ENCODE assay signal across 17 cellular contexts in genomic region chr5:41648976-41649375, GRCh38.
A peak's percentile ranks its signal among the peaks of the same experiment; 100 is the strongest.
DNase-seq lines count a peak whose midpoint lies in the region; ATAC-seq and TF ChIP-seq lines count a peak whose summit lies in the region.
"Had no signal": no experiment of that assay in that cellular context is flagged by ENCODE, and none has a peak within 500 bp of the region (broad histone marks: within the 10 kb centered on the region; RNA-seq: fewer than 3 reads in every experiment).

No MANE protein-coding gene starts in this region.

- H3K36me3 ChIP-seq in cardiac muscle cell: no peaks in the 10 kb centered on the region
- no peaks in the 10 kb centered on the region for H3K36me3 ChIP-seq in PC-3 (ENCODE audit: low read depth, low read length)
- H3K36me3 ChIP-seq in thoracic aorta: no peaks in the 10 kb centered on the region
- H3K36me3 ChIP-seq: BE2C had no signal

- 46% methylated on average over 2 of the region's 2 CpGs for WGBS in right cardiac atrium

- H3K79me2 ChIP-seq in PC-3 (ENCODE audit: low read length): no peaks in the 10 kb centered on the region

- ATAC-seq in right cardiac atrium: no peak
- ATAC-seq in PC-3: no peak
- ATAC-seq in thoracic aorta (ENCODE audit: insufficient number of reproducible peaks, low FRiP score, low read depth): no peak
- ATAC-seq: SK-N-SH treated with all-trans-retinoic acid at 6 μM for 48 hours had no signal

- no TSS peak for BruUV-seq in PC-3 (replicated peaks; lab: Mats Ljungman, UMichigan)

- DNase-seq in cardiac muscle cell (ENCODE audit: low read depth in 1 of 2, low spot score in 1 of 2): no peak
- DNase-seq in right cardiac atrium: no peak
- peak; percentile 7 for DNase-seq in PC-3
- peak; percentile 31 for DNase-seq in fibroblast of the aortic adventitia (ENCODE audit: low read depth)
- no peak for DNase-seq in thoracic aorta (ENCODE audit: low spot score)
- no peak for DNase-seq in GM19238 (ENCODE audit: insufficient read length, low spot score)
- no peak for DNase-seq in stimulated activated CD4-positive, alpha-beta T cell treated with anti-CD3 and anti-CD28 coated beads, Interleukin-4, amount 100 ng/mL, for 4 hours
- DNase-seq: BE2C; CD4-positive, alpha-beta memory T cell; H7; MM.1S; NCI-H1105; NCI-H187 treated with DMSO at 0.1 percent for 48 hours; NCI-H510A had no signal

- TF ChIP-seq CTCF in cardiac muscle cell (IDR thresholded peaks at IDR 0.05; ENCODE audit: low read depth, low read length) (no peak), PC-3 (conservative IDR thresholded peaks at IDR 0.05; ENCODE audit: low read depth, low read length) (no peak), fibroblast of the aortic adventitia (IDR thresholded peaks at IDR 0.05; ENCODE audit: insufficient read depth, low read length) (no peak), thoracic aorta (IDR thresholded peaks at IDR 0.05) (no peak)

- no peaks in the 10 kb centered on the region for H4K20me1 ChIP-seq in PC-3 (ENCODE audit: low read length)

- POLR2A ChIA-PET in PC-3 (lab: Charles Lee; ENCODE audit: unreplicated experiment): no interaction called here

- H3K9me2 ChIP-seq in PC-3 (replicated peaks; ENCODE audit: low read length): no peaks in the 10 kb centered on the region

- intact Hi-C loops in right cardiac atrium (cut with DNase I) (loop anchor here in 1 of 4 donors (10.0 kb wide), 1 partner anchor 744 kb away; the partner anchor contains the start of gene C7), PC-3 (cut with micrococcal nuclease) (no loop called here)

- H3K9ac ChIP-seq in PC-3 (ENCODE audit: low read length): no peak overlapping the region
- H3K9ac ChIP-seq: KMS-11 had no signal

- H3K4me1 ChIP-seq in cardiac muscle cell (ENCODE audit: low read depth) (no peaks in the 10 kb centered on the region), right cardiac atrium (ENCODE audit: control insufficient read depth, insufficient read depth, low read length) (no peaks in the 10 kb centered on the region), PC-3 (ENCODE audit: insufficient read depth, low read length) (no peaks in the 10 kb centered on the region), thoracic aorta (ENCODE audit: control insufficient read depth in 1 of 2, low read depth in 2 of 2) (peaks cover 23 to 25% of the 10 kb centered on the region in 2 donors)
- H3K4me1 ChIP-seq: BE2C had no signal

- CTCF ChIA-PET in PC-3 (lab: Charles Lee): no interaction called here

- H3K9me3 ChIP-seq in cardiac muscle cell (ENCODE audit: low read depth): no peaks in the 10 kb centered on the region
- no peaks in the 10 kb centered on the region for H3K9me3 ChIP-seq in right cardiac atrium (ENCODE audit: control insufficient read depth, low read length)
- H3K9me3 ChIP-seq in PC-3 (ENCODE audit: low read length): no peaks in the 10 kb centered on the region
- H3K9me3 ChIP-seq in thoracic aorta: no peaks in the 10 kb centered on the region
- H3K9me3 ChIP-seq: BE2C had no signal

- no peaks in the 10 kb centered on the region for H3F3A ChIP-seq in PC-3 (ENCODE audit: low read length, unreplicated experiment)

- no peak overlapping the region for H2AFZ ChIP-seq in PC-3 (ENCODE audit: low read length)

- H3K27me3 ChIP-seq in cardiac muscle cell (no peaks in the 10 kb centered on the region), right cardiac atrium (ENCODE audit: control insufficient read depth, insufficient read depth) (no peaks in the 10 kb centered on the region), PC-3 (ENCODE audit: low read length) (no peaks in the 10 kb centered on the region), thoracic aorta (replicated peaks; ENCODE audit: insufficient read depth) (no peaks in the 10 kb centered on the region)
- H3K27me3 ChIP-seq: BE2C had no signal

- peak overlapping the region; percentile 22 for H3K27ac ChIP-seq in cardiac muscle cell
- no peak overlapping the region for H3K27ac ChIP-seq in right cardiac atrium (ENCODE audit: low read length)
- H3K27ac ChIP-seq in PC-3 (ENCODE audit: low read length): no peak overlapping the region
- peak overlapping the region; percentile 1 to 20 for H3K27ac ChIP-seq in thoracic aorta
- H3K27ac ChIP-seq: KMS-11, RWPE1 had no signal

- no peak overlapping the region for H3K4me2 ChIP-seq in PC-3 (ENCODE audit: low read length)
- H3K4me2 ChIP-seq: KMS-11 had no signal

- H3K4me3 ChIP-seq in cardiac muscle cell: no peak overlapping the region
- H3K4me3 ChIP-seq in right cardiac atrium (ENCODE audit: low read length): no peak overlapping the region
- no peak overlapping the region for H3K4me3 ChIP-seq in PC-3 (ENCODE audit: low read length)
- no peak overlapping the region for H3K4me3 ChIP-seq in fibroblast of the aortic adventitia (ENCODE audit: low read depth, low read length)
- H3K4me3 ChIP-seq in thoracic aorta: no peak overlapping the region

Comparison
In these comparisons a context has a peak if more than half of its experiments do, and no peak if none do; other contexts are left out.
1. H3K27ac ChIP-seq: peak in cardiac muscle cell (single experiment) and thoracic aorta (2 of 2); none in right cardiac atrium (single experiment) and PC-3 (single experiment).
2. DNase-seq: peak in PC-3 (single experiment) and fibroblast of the aortic adventitia (single experiment); none in cardiac muscle cell (0 of 2), right cardiac atrium (0 of 3), thoracic aorta (single experiment), GM19238 (single experiment) and stimulated activated CD4-positive, alpha-beta T cell treated with anti-CD3 and anti-CD28 coated beads, Interleukin-4, amount 100 ng/mL, for 4 hours (0 of 2).